Comparison of ENCODE assay signal across 17 cellular contexts in the genomic region with DNA sequence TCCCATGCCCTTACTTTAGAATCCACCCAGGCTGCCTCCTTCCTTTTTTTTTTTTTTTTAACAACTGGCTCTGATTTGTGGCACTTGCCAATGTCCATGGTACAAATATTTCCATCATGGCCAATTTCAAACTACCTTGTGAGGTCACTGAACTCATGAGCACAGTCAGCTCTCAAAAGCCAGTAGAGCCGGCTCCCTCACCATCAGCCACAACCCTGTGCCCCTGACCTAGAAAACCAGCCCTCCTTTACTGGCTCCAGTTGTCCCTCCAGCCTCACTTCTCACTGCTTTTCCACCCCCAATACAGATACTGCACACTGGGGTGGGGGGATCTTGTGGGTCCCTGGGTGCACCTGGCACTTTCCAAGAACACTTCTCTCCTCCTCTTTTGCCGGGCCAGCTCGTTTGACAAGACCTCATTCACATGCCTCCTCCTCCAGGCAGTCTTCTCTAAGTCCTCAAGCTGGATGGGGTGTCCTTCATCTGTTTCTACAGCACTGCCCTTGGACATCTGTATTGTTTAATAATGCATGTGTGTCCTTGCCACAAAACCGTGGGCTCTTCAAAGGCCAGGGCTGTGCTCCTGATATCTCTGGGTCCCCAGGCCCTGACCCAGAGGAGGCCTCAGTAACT. TPM values are rescaled to one million over a fixed set of nuclear protein-coding genes. Genes with fewer than 3 reads are reported as not detected.
A peak's percentile ranks its signal among the peaks of the same experiment; 100 is the strongest.
DNase-seq lines count a peak whose midpoint lies in the region; ATAC-seq, FAIRE-seq and TF ChIP-seq lines count a peak whose summit lies in the region.
"Had no signal": no experiment of that assay in that cellular context is flagged by ENCODE, and none has a peak within 500 bp of the region (broad histone marks: within the 10 kb centered on the region; RNA-seq: fewer than 3 reads in every experiment).

No MANE protein-coding gene starts in this region.

- CTCF ChIA-PET in H1 (lab: Charles Lee; ENCODE audit: partially characterized antibody): interaction anchor here (0.7 to 17.4 kb wide), 18 partner anchors 8 to 1711 kb away, joined by 3 to 163 read pairs (median 6); partner anchors contain the start of gene SDC1
- CTCF ChIA-PET in activated CD8-positive, alpha-beta T cell treated with anti-CD3 and anti-CD28 coated beads, Interleukin-2, amount 10 ng/mL, durations not matched to agents 7 days and 5 days (lab: Charles Lee): interaction anchor here (0.6 kb wide), 1 partner anchor 235 kb away, joined by 3 read pairs; no protein-coding TSS in a partner anchor

- no peak overlapping the region for H3K4me3 ChIP-seq in H1 (ENCODE audit: extremely low read depth in 1 of 4, insufficient read depth in 2 of 4, low read depth in 3 of 4, low read length in 4 of 4)
- H3K4me3 ChIP-seq in liver (ENCODE audit: low read depth in 1 of 3, low read length in 3 of 3): no peak overlapping the region
- no peak overlapping the region for H3K4me3 ChIP-seq in suprapubic skin
- H3K4me3 ChIP-seq: BLaER1 treated with 17β-estradiol and CSF1 and Interleukin-3, amounts not matched to agents 10 nM and 100 nM had no signal

- H3K4me1 ChIP-seq in H1 (replicated peaks in 1 of 4; ENCODE audit: control insufficient read depth in 3 of 4, insufficient read depth in 4 of 4, low read length in 3 of 4): peaks cover 0 to 40% (median 21%) of the 10 kb centered on the region in 4 experiments; a peak in 6 of 7 replicates
- H3K4me1 ChIP-seq in liver (ENCODE audit: control insufficient read depth in 4 of 4, insufficient read depth in 4 of 4, low read length in 3 of 4): peaks cover 30 to 77% (median 67%) of the 10 kb centered on the region in 4 donors
- peaks cover 36% of the 10 kb centered on the region for H3K4me1 ChIP-seq in suprapubic skin

- no peak overlapping the region for H3K14ac ChIP-seq in H1 (ENCODE audit: insufficient read length)

- H3K36me3 Mint-ChIP-seq in activated CD8-positive, alpha-beta T cell treated with anti-CD3 and anti-CD28 coated beads, Interleukin-2, amount 10 ng/mL, durations not matched to agents 7 days and 5 days (ENCODE audit: low read depth): no peaks in the 10 kb centered on the region

- H2BK15ac ChIP-seq in H1 (ENCODE audit: low read length): 0 out of 2 replicates have a peak overlapping the region, but pooled peaks have one; percentile 46

- H3K56ac ChIP-seq in H1 (replicated peaks; ENCODE audit: insufficient read length, low read depth, low read length): no peak overlapping the region

- POLR2A ChIA-PET in H1 (lab: Charles Lee; ENCODE audit: partially characterized antibody): interaction anchor here (0.7 to 1.2 kb wide), 3 partner anchors 8 to 62 kb away, joined by 3 to 4 read pairs (median 3); no protein-coding TSS in a partner anchor
- POLR2A ChIA-PET in activated CD8-positive, alpha-beta T cell treated with anti-CD3 and anti-CD28 coated beads, Interleukin-2, amount 10 ng/mL, durations not matched to agents 7 days and 5 days (lab: Charles Lee): no interaction called here

- no peaks in the 10 kb centered on the region for H3K4me1 Mint-ChIP-seq in activated CD8-positive, alpha-beta T cell treated with anti-CD3 and anti-CD28 coated beads, Interleukin-2, amount 10 ng/mL, durations not matched to agents 7 days and 5 days (ENCODE audit: low read depth)

- TF ChIP-seq EP300 in H1 (IDR thresholded peaks at IDR 0.05; ENCODE audit: borderline replicate concordance in 1 of 2, low read depth in 2 of 2, low read length in 2 of 2): no peak
- no peak for TF ChIP-seq EP300 in suprapubic skin (IDR thresholded peaks at IDR 0.05)

- H4K5ac ChIP-seq in H1 (ENCODE audit: insufficient read length, low read depth, low read length): no peak overlapping the region

- H3K23ac ChIP-seq in H1 (ENCODE audit: insufficient read length): no peak overlapping the region

- no peak for TF ChIP-seq CTCF in H1 (IDR thresholded peaks at IDR 0.05; ENCODE audit: control extremely low read depth in 1 of 3, insufficient read depth in 1 of 3, low read depth in 1 of 3, low read length in 3 of 3)
- no peak for TF ChIP-seq CTCF in liver (IDR thresholded peaks at IDR 0.05; ENCODE audit: low read depth, low read length, missing input control)
- no peak for TF ChIP-seq CTCF in suprapubic skin (IDR thresholded peaks at IDR 0.05)

- H3K27ac ChIP-seq in H1 (ENCODE audit: low read depth, low read length) (no peak overlapping the region), liver (ENCODE audit: low read depth in 1 of 2, low read length in 2 of 2) (peak overlapping the region in 1 of 2 donors; percentile 19), suprapubic skin (peak overlapping the region; percentile 12)
- H3K27ac ChIP-seq: 22Rv1; BLaER1 treated with 17β-estradiol and CSF1 and Interleukin-3, amounts not matched to agents 10 nM and 100 nM; HL-60 had no signal

- no peak for FAIRE-seq in H1 (lab: Jason Lieb, UNC)

- H2BK120ac ChIP-seq in H1 (replicated peaks; ENCODE audit: low read depth, low read length): no peak overlapping the region

- TF ChIP-seq POLR2A in H1 (IDR thresholded peaks at IDR 0.05; ENCODE audit: control extremely low read depth in 1 of 2, low read depth in 2 of 2, low read length in 2 of 2) (no peak), suprapubic skin (IDR thresholded peaks at IDR 0.05) (no peak), GM18505 (IDR thresholded peaks at IDR 0.05; ENCODE audit: borderline replicate concordance, extremely low read depth, insufficient read depth, insufficient read length) (no peak)

- peak overlapping the region; percentile 80; the same call in 1 of the 2 replicates for H3K18ac ChIP-seq in H1 (ENCODE audit: extremely low read depth, low read length)

- no peak overlapping the region for H2AFZ ChIP-seq in H1 (ENCODE audit: low read length)

- no peak overlapping the region for H2BK5ac ChIP-seq in H1 (ENCODE audit: low read depth, low read length)

- no peak for ATAC-seq in activated CD4-positive, CD25-positive, alpha-beta regulatory T cell treated with anti-CD3 and anti-CD28 coated beads, Interleukin-2, amount 50 U/mL, for 24 hours
- no peak for ATAC-seq in activated CD8-positive, alpha-beta T cell treated with anti-CD3 and anti-CD28 coated beads, Interleukin-2, amount 10 ng/mL, durations not matched to agents 7 days and 5 days
- ATAC-seq in GM18505 (IDR thresholded peaks at IDR 0.05; ENCODE audit: unreplicated experiment): no peak

- H2BK12ac ChIP-seq in H1 (ENCODE audit: low read depth, low read length): peak overlapping the region; percentile 60; the same call in 1 of the 2 replicates

- H3K9ac ChIP-seq in H1 (replicated peaks in 1 of 4; ENCODE audit: extremely low read depth in 1 of 4, low read depth in 3 of 4, low read length in 3 of 4): no peak overlapping the region
- H3K9ac ChIP-seq in liver (ENCODE audit: low read depth in 1 of 2, low read length in 2 of 2): no peak overlapping the region
- H3K9ac ChIP-seq: BLaER1 treated with 17β-estradiol and CSF1 and Interleukin-3, amounts not matched to agents 10 nM and 100 nM had no signal

- H3K27ac Mint-ChIP-seq in activated CD8-positive, alpha-beta T cell treated with anti-CD3 and anti-CD28 coated beads, Interleukin-2, amount 10 ng/mL, durations not matched to agents 7 days and 5 days: no peak overlapping the region

- peak; percentile 5 for DNase-seq in DMS79 treated with DMSO at 0.1 percent for 48 hours (lab: John Stamatoyannopoulos, UW)
- DNase-seq in DMS79 (lab: John Stamatoyannopoulos, UW): no peak
- DNase-seq in H1 (ENCODE audit: low read depth in 1 of 2, low spot score in 2 of 2): no peak
- no peak for DNase-seq in suprapubic skin (ENCODE audit: low spot score in 2 of 2)
- no peak for DNase-seq in activated CD8-positive, alpha-beta T cell treated with anti-CD3 and anti-CD28 coated beads, Interleukin-2, amount 10 ng/mL, durations not matched to agents 7 days and 5 days
- DNase-seq: DMS 273 treated with DMSO at 0.1 percent for 48 hours; EL; KG1; NCI-H1092; NCI-H2227 treated with DMSO at 0.1 percent for 48 hours; NK-92 treated with Interleukin-12 subunit alpha and Interleukin-12 subunit beta, amount 100 ng/mL, for 24 hours had no signal

- H3K36me3 ChIP-seq in H1 (ENCODE audit: control insufficient read depth in 2 of 4, insufficient read depth in 4 of 4, low read length in 3 of 4) (no peaks in the 10 kb centered on the region), liver (ENCODE audit: control insufficient read depth in 4 of 4, insufficient read depth in 3 of 4, low read depth in 1 of 4, low read length in 3 of 4) (no peaks in the 10 kb centered on the region), suprapubic skin (no peaks in the 10 kb centered on the region)
- H3K36me3 ChIP-seq: BLaER1 treated with 17β-estradiol and CSF1 and Interleukin-3, amounts not matched to agents 10 nM and 100 nM had no signal

- H3K27me3 Mint-ChIP-seq in activated CD8-positive, alpha-beta T cell treated with anti-CD3 and anti-CD28 coated beads, Interleukin-2, amount 10 ng/mL, durations not matched to agents 7 days and 5 days (ENCODE audit: low read depth): no peaks in the 10 kb centered on the region

- peak overlapping the region in 1 of 2 experiments; percentile 19; a peak in 1 of 4 replicates for H3K4me2 ChIP-seq in H1 (ENCODE audit: insufficient read depth in 1 of 2, low read depth in 2 of 2, low read length in 2 of 2)

- H2BK20ac ChIP-seq in H1 (ENCODE audit: low read length): peak overlapping the region; percentile 90; the same call in 1 of the 2 replicates

- H4K8ac ChIP-seq in H1 (ENCODE audit: extremely low read depth, insufficient read depth, low read length): no peak overlapping the region

- H3K4ac ChIP-seq in H1 (replicated peaks; ENCODE audit: insufficient read length, low read depth, low read length): no peak overlapping the region

- no peaks in the 10 kb centered on the region for H3K79me1 ChIP-seq in H1 (ENCODE audit: low read depth, low read length)

- TF ChIP-seq RAD21 in H1 (IDR thresholded peaks at IDR 0.05 in 1 of 2, conservative IDR thresholded peaks at IDR 0.05 in 1 of 2; ENCODE audit: low read depth in 2 of 2, low read length in 2 of 2): no peak
- peak; percentile 36 to 65 for TF ChIP-seq RAD21 in liver (IDR thresholded peaks at IDR 0.05)

- H3K9me3 ChIP-seq in H1 (ENCODE audit: insufficient read depth in 2 of 2, low read depth in 1 of 2, low read length in 1 of 2): no peaks in the 10 kb centered on the region
- H3K9me3 ChIP-seq in liver (ENCODE audit: control insufficient read depth in 4 of 4, low read length in 3 of 4): no peaks in the 10 kb centered on the region
- H3K9me3 ChIP-seq in suprapubic skin: no peaks in the 10 kb centered on the region
- H3K9me3 ChIP-seq: BLaER1 treated with 17β-estradiol and CSF1 and Interleukin-3, amounts not matched to agents 10 nM and 100 nM had no signal

- no peaks in the 10 kb centered on the region; a peak in 3 of 7 replicates for H3K27me3 ChIP-seq in H1 (replicated peaks in 1 of 4; ENCODE audit: control insufficient read depth in 3 of 4, extremely low read depth in 1 of 4, insufficient read depth in 3 of 4, low read length in 3 of 4)
- H3K27me3 ChIP-seq in liver (ENCODE audit: control insufficient read depth in 4 of 4, insufficient read depth in 4 of 4, low read length in 3 of 4): no peaks in the 10 kb centered on the region
- no peaks in the 10 kb centered on the region for H3K27me3 ChIP-seq in suprapubic skin
- H3K27me3 ChIP-seq: BLaER1 treated with 17β-estradiol and CSF1 and Interleukin-3, amounts not matched to agents 10 nM and 100 nM had no signal

- WGBS in H1 (ENCODE audit: extremely low coverage in 1 of 2, insufficient coverage in 1 of 2, insufficient read length in 1 of 2, insufficient replicate concordance in 2 of 2, low coverage in 1 of 2, low lambda C conversion rate in 2 of 2, missing lambda C conversion rate in 1 of 2), 2 experiments: 86% methylated on average over 4 of the region's 4 CpGs; no CpG with 5 or more reads in 1 of the 2 experiments
- 65% methylated on average over 4 of the region's 4 CpGs for WGBS in liver
- WGBS in suprapubic skin: 74% methylated on average over 4 of the region's 4 CpGs

- H3K9me3 Mint-ChIP-seq in activated CD8-positive, alpha-beta T cell treated with anti-CD3 and anti-CD28 coated beads, Interleukin-2, amount 10 ng/mL, durations not matched to agents 7 days and 5 days (ENCODE audit: insufficient read depth): no peaks in the 10 kb centered on the region

- H2AK5ac ChIP-seq in H1 (ENCODE audit: low read depth, low read length): 0 out of 2 replicates have a peak overlapping the region, but pooled peaks have one; percentile 15

- peak overlapping the region; percentile 45 for H4K91ac ChIP-seq in H1 (replicated peaks; ENCODE audit: insufficient read length, low read length)

- no peak overlapping the region for H3K4me3 Mint-ChIP-seq in activated CD8-positive, alpha-beta T cell treated with anti-CD3 and anti-CD28 coated beads, Interleukin-2, amount 10 ng/mL, durations not matched to agents 7 days and 5 days

- no peaks in the 10 kb centered on the region for H3K79me2 ChIP-seq in H1 (ENCODE audit: control insufficient read depth in 1 of 2, insufficient read depth in 2 of 2, low read length in 2 of 2)

- no peaks in the 10 kb centered on the region for H3K23me2 ChIP-seq in H1 (ENCODE audit: low read depth, low read length)

- no peaks in the 10 kb centered on the region for H4K20me1 ChIP-seq in H1 (replicated peaks in 1 of 2; ENCODE audit: control insufficient read depth in 1 of 2, insufficient read depth in 2 of 2, low read length in 2 of 2)
- H4K20me1 ChIP-seq: BLaER1 treated with 17β-estradiol and CSF1 and Interleukin-3, amounts not matched to agents 10 nM and 100 nM had no signal

RNA-seq across cellular contexts. Expression of gene SDC1, which starts 35.5 kb away (rescaled TPM):
- 45.3 and 46.3 TPM in 2 replicates for total RNA-seq in H1 (2021; fragmentation: NEBNext Ultra II Directional; extraction: Animal tissue kit (Norgen Biotek cat#: 25700))
- polyA plus RNA-seq in H1 (2011; rRNA removed) (71.4 and 73.3 TPM in 2 replicates), liver (100 to 1,000 TPM; 124 to 363 TPM)
- 46.5 TPM for polyA plus RNA-seq in H1 (2011; cell fraction: cytosol; rRNA removed)
- 43.3 TPM for polyA plus RNA-seq in H1 (2011; cell fraction: nucleus; rRNA removed)
- polyA plus RNA-seq in H1 (2012, experiment 1 of 2): 31.0 to 43.9 TPM (median 41.3 TPM) in 4 replicates
- 37.8 TPM for polyA plus RNA-seq in H1 (2012, experiment 2 of 2)
- polyA plus RNA-seq in H1 (2013, experiment 1 of 2): 39.8 TPM
- polyA plus RNA-seq in H1 (2013, experiment 2 of 2): 52.2 TPM
- polyA minus RNA-seq in H1 (2011; rRNA and poly(A)+ RNA removed): 18.9 and 23.2 TPM in 2 replicates
- 38.7 TPM for polyA minus RNA-seq in H1 (2011; cell fraction: cytosol; rRNA and poly(A)+ RNA removed)
- 18.5 TPM for polyA minus RNA-seq in H1 (2011; cell fraction: nucleus; rRNA and poly(A)+ RNA removed)
- total RNA-seq in liver (100 to 1,000 TPM in 1 of 2 donors, 10 to 100 TPM in 1; 99.6 to 269 TPM), suprapubic skin (100 to 1,000 TPM; 258 to 892 (median 636) TPM)
- not detected for total RNA-seq in activated CD8-positive, alpha-beta T cell treated with anti-CD3 and anti-CD28 coated beads, Interleukin-2, amount 10 ng/mL, durations not matched to agents 7 days and 5 days

Comparison
In these comparisons a context has a peak if more than half of its experiments do, and no peak if none do; other contexts are left out.
1. RNA of gene SDC1, which starts 35.5 kb away (total RNA-seq): 258 to 892 TPM in suprapubic skin, 99.6 to 269 TPM in liver and 45.3 to 46.3 TPM in H1; not detected in activated CD8-positive, alpha-beta T cell treated with anti-CD3 and anti-CD28 coated beads, Interleukin-2, amount 10 ng/mL, durations not matched to agents 7 days and 5 days; every median in the first group is over 10 times any median in the second.